Comparison of ENCODE assay signal across 8 cellular contexts in the genomic region with DNA sequence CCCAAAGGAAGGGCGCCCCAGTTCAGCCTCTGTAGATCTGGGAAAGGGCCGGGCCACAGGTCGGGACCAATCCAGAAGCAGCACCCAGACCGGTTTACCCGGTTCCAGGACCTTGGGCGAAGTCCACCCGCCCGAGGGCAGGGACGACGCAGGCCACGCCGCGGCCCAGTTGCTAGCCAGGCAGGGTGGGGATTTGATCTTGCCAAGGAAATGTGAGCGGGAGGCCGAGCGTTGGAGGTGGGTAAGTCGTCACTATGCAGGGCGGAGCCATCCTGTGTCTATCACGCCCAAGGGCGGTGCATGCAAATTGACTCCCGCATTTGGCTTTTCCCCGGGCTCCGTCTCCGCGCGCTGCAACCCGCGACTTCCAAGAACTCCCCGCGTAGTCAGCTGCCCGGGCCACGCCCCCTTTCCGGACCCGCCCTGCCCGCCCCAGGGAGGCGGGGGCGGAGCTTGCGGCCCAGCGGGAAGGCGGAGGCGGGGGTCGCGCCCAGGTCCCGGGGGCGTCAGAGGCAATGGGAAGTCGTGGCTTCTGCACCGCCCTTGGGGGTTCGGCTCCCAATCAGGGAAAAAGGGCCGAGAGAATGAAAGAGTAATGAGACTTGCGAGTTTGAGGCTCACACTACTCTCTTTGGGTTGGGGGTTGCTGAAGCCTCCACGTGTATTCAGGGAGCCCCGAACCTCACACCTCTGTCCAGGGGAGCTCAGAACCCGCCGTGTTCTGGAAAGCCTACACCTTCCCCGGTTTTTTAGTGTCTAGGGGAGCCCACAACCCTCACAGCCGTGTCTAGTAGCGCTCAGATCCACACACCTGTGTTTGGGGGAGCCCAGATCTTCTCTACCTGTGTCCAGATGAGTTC. TPM values are rescaled to one million over a fixed set of nuclear protein-coding genes. Genes with fewer than 3 reads are reported as not detected.
A peak's percentile ranks its signal among the peaks of the same experiment; 100 is the strongest.
DNase-seq lines count a peak whose midpoint lies in the region; TF ChIP-seq lines count a peak whose summit lies in the region.

No MANE protein-coding gene starts in this region.

- intact Hi-C loops in PC-9 (cut with micrococcal nuclease; ENCODE audit: unreplicated experiment) = loop anchor here (1.0 to 5.0 kb wide), 3 partner anchors 8 to 376 kb away; no protein-coding TSS in a partner anchor

- H3K9ac ChIP-seq in muscle layer of colon (ENCODE audit: low read length) = peak overlapping the region; percentile 46

- H3K4me3 Mint-ChIP-seq in IgD-negative memory B cell = peak overlapping the region; percentile 85 to 95 (median 90)
- peak overlapping the region; percentile 80 for H3K4me3 Mint-ChIP-seq in activated T-cell treated with anti-CD3 and anti-CD28 coated beads, Interleukin-2, amount 50 U/mL, for 24 hours

- no peaks in the 10 kb centered on the region for H3K9me2 ChIP-seq in PC-9 (ENCODE audit: insufficient read depth)

- no peaks in the 10 kb centered on the region for H4K20me1 ChIP-seq in PC-9 (ENCODE audit: insufficient read depth)

- H3K36me3 ChIP-seq in PC-9 (ENCODE audit: low read depth) (no peaks in the 10 kb centered on the region), esophagus (ENCODE audit: control insufficient read depth in 2 of 2, insufficient read depth in 2 of 2, low read length in 1 of 2) (no peaks in the 10 kb centered on the region), muscle layer of colon (ENCODE audit: insufficient read depth, low read length) (no peaks in the 10 kb centered on the region)

- CTCF ChIA-PET in PC-9 (lab: Charles Lee) = no interaction called here

- DNase-seq in NK-92 treated with Interleukin-12 subunit alpha and Interleukin-12 subunit beta, amount 100 ng/mL, for 24 hours (lab: John Stamatoyannopoulos, UW) = peak; percentile 86
- no peak for DNase-seq in NK-92 (lab: John Stamatoyannopoulos, UW; ENCODE audit: unreplicated experiment)
- peak; percentile 99 for DNase-seq in PC-9
- peak; percentile 91 for DNase-seq in activated T-cell treated with anti-CD3 and anti-CD28 coated beads, Interleukin-2, amount 50 U/mL, for 24 hours
- peak; percentile 71 to 75 for DNase-seq in stimulated activated CD8-positive, alpha-beta memory T cell treated with anti-CD3 and anti-CD28 coated beads, Interleukin-7, amount 100 ng/mL, for 1 hour (ENCODE audit: low read depth in 2 of 2)

- H3K9me3 Mint-ChIP-seq in IgD-negative memory B cell = no peaks in the 10 kb centered on the region
- no peaks in the 10 kb centered on the region for H3K9me3 Mint-ChIP-seq in activated T-cell treated with anti-CD3 and anti-CD28 coated beads, Interleukin-2, amount 50 U/mL, for 24 hours

- peaks cover 2% of the 10 kb centered on the region for H3K36me3 Mint-ChIP-seq in IgD-negative memory B cell
- peaks cover 1% of the 10 kb centered on the region for H3K36me3 Mint-ChIP-seq in activated T-cell treated with anti-CD3 and anti-CD28 coated beads, Interleukin-2, amount 50 U/mL, for 24 hours (ENCODE audit: low read depth)

- peak overlapping the region; percentile 85 for H3K4me2 ChIP-seq in PC-9

- BruUV-seq in PC-9 (replicated peaks; lab: Mats Ljungman, UMichigan) = TSS peak; percentile 50

- peaks cover 36 to 49% (median 43%) of the 10 kb centered on the region in 3 donors for H3K4me1 Mint-ChIP-seq in IgD-negative memory B cell
- peaks cover 72% of the 10 kb centered on the region for H3K4me1 Mint-ChIP-seq in activated T-cell treated with anti-CD3 and anti-CD28 coated beads, Interleukin-2, amount 50 U/mL, for 24 hours (ENCODE audit: low read depth)

- H3K79me2 ChIP-seq in PC-9 (ENCODE audit: low read depth) = peaks cover 32% of the 10 kb centered on the region

- 1 to 2% methylated on average over 56 to 57 of the region's 57 CpGs for WGBS in esophagus, 2 donors

- peaks cover 68% of the 10 kb centered on the region for H3K4me1 ChIP-seq in PC-9 (replicated peaks; ENCODE audit: insufficient read depth)
- H3K4me1 ChIP-seq in esophagus (ENCODE audit: control insufficient read depth in 2 of 2, insufficient read depth in 2 of 2, low read length in 1 of 2) = peaks cover 6 to 12% of the 10 kb centered on the region in 2 donors
- H3K4me1 ChIP-seq in muscle layer of colon (ENCODE audit: insufficient read depth, low read length) = peaks cover 25% of the 10 kb centered on the region

- peak overlapping the region; percentile 99 for H3K27ac ChIP-seq in PC-9
- H3K27ac ChIP-seq in esophagus (ENCODE audit: low read depth in 2 of 2, low read length in 1 of 2) = peak overlapping the region; percentile 96 to 97
- H3K27ac ChIP-seq in muscle layer of colon (ENCODE audit: low read depth, low read length) = peak overlapping the region; percentile 91

- POLR2A ChIA-PET in PC-9 (lab: Charles Lee; ENCODE audit: unreplicated experiment) = interaction anchor here (0.7 to 1.1 kb wide), 2 partner anchors 11 to 109 kb away, joined by 3 to 9 read pairs; no protein-coding TSS in a partner anchor

- no peaks in the 10 kb centered on the region for H3K9me3 ChIP-seq in PC-9 (ENCODE audit: insufficient read depth, low read depth)
- no peaks in the 10 kb centered on the region for H3K9me3 ChIP-seq in esophagus (ENCODE audit: control insufficient read depth in 2 of 2, insufficient read depth in 1 of 2, low read depth in 1 of 2, low read length in 1 of 2)
- no peaks in the 10 kb centered on the region for H3K9me3 ChIP-seq in muscle layer of colon (ENCODE audit: low read length)

- peaks cover 73% of the 10 kb centered on the region for H3F3A ChIP-seq in PC-9 (ENCODE audit: insufficient read depth, low read depth)

- H3K27me3 ChIP-seq in PC-9 (ENCODE audit: insufficient read depth, low read depth) = no peaks in the 10 kb centered on the region
- H3K27me3 ChIP-seq in esophagus (ENCODE audit: control insufficient read depth in 1 of 2, insufficient read depth in 2 of 2, low read length in 2 of 2) = no peaks in the 10 kb centered on the region
- no peaks in the 10 kb centered on the region for H3K27me3 ChIP-seq in muscle layer of colon (ENCODE audit: control insufficient read depth in 1 of 2, insufficient read depth in 2 of 2, low read length in 2 of 2)

- H3K27ac Mint-ChIP-seq in IgD-negative memory B cell = peak overlapping the region; percentile 82 to 96 (median 96)
- H3K27ac Mint-ChIP-seq in activated T-cell treated with anti-CD3 and anti-CD28 coated beads, Interleukin-2, amount 50 U/mL, for 24 hours = peak overlapping the region; percentile 94

- H3K4me3 ChIP-seq in PC-9 (peak overlapping the region; percentile 63), esophagus (ENCODE audit: low read depth in 1 of 2, low read length in 2 of 2) (peak overlapping the region; percentile 34 to 35), muscle layer of colon (ENCODE audit: low read depth in 1 of 2, low read length in 2 of 2) (peak overlapping the region; percentile 38 to 60)

- H3K27me3 Mint-ChIP-seq in IgD-negative memory B cell = no peaks in the 10 kb centered on the region
- H3K27me3 Mint-ChIP-seq in activated T-cell treated with anti-CD3 and anti-CD28 coated beads, Interleukin-2, amount 50 U/mL, for 24 hours = no peaks in the 10 kb centered on the region

- H2AFZ ChIP-seq in PC-9 = no peak overlapping the region

- no peak; the same call in none of the 2 replicates for TF ChIP-seq CTCF in PC-9 (conservative IDR thresholded peaks at IDR 0.05)

RNA-seq across cellular contexts. Expression of a gene that starts 12.8 kb away (rescaled TPM):
- polyA plus RNA-seq in IgD-negative memory B cell = 350 TPM
- total RNA-seq in PC-9 (2021) = 72.7 and 95.5 TPM in 2 replicates
- polyA plus RNA-seq in esophagus = 100 to 1,000 TPM in 1 of 2 donors, 10 to 100 TPM in 1; 52.1 to 101 TPM

RNA-seq across cellular contexts. Expression of a gene that starts 12.8 kb away (rescaled TPM):
- polyA plus RNA-seq in IgD-negative memory B cell (52.8 TPM), esophagus (10 to 100 TPM; 75.1 to 76.0 TPM)
- 86.2 and 89.6 TPM in 2 replicates for total RNA-seq in PC-9 (2021)

RNA-seq across cellular contexts. Expression of a gene that starts 44.9 kb away (rescaled TPM):
- polyA plus RNA-seq in IgD-negative memory B cell (2.7 TPM), esophagus (10 to 100 TPM; 19.5 to 39.4 TPM)
- 101 and 133 TPM in 2 replicates for total RNA-seq in PC-9 (2021)

RNA-seq across cellular contexts. Expression of a gene that starts 46.4 kb away (rescaled TPM):
- polyA plus RNA-seq in IgD-negative memory B cell (30.7 TPM), esophagus (10 to 100 TPM; 34.0 to 59.5 TPM)
- 44.1 and 51.1 TPM in 2 replicates for total RNA-seq in PC-9 (2021)
